Comparison of ENCODE assay signal across 8 cellular contexts in genomic region chr4:103098746-103099421, GRCh38. TPM values are rescaled to one million over a fixed set of nuclear protein-coding genes. Genes with fewer than 3 reads are reported as not detected.
DNase-seq lines count a peak whose midpoint lies in the region; ATAC-seq, FAIRE-seq and TF ChIP-seq lines count a peak whose summit lies in the region.

No MANE protein-coding gene starts in this region.

- no peak for DNase-seq in CD8-positive, alpha-beta T cell
- peak; percentile 14 for DNase-seq in foreskin melanocyte
- DNase-seq in pancreas = no peak
- DNase-seq in body of pancreas = no peak
- no peak for DNase-seq in NCI-H526 (lab: John Stamatoyannopoulos, UW)
- DNase-seq in HK-2 (ENCODE audit: unreplicated experiment) = no peak
- no peak for DNase-seq in COLO829 (ENCODE audit: low spot score)

- peak overlapping the region; percentile 19 for H2AFZ ChIP-seq in SU-DHL-6 (ENCODE audit: low read depth, low read length, severe bottlenecking)

- H3K9me3 ChIP-seq in CD8-positive, alpha-beta T cell (ENCODE audit: low read length) = no peaks in the 10 kb centered on the region
- no peaks in the 10 kb centered on the region for H3K9me3 ChIP-seq in SU-DHL-6 (ENCODE audit: insufficient read depth, low read length)
- H3K9me3 ChIP-seq in pancreas = no peaks in the 10 kb centered on the region
- no peaks in the 10 kb centered on the region for H3K9me3 ChIP-seq in body of pancreas

- H3K9me2 ChIP-seq in SU-DHL-6 (replicated peaks; ENCODE audit: insufficient read depth, low read length) = no peaks in the 10 kb centered on the region

- no peaks in the 10 kb centered on the region for H3K9me3 Mint-ChIP-seq in CD8-positive, alpha-beta T cell

- CTCF ChIA-PET in CD8-positive, alpha-beta T cell (lab: Charles Lee) = interaction anchor here (1.2 to 4.4 kb wide), 15 partner anchors 8 to 475 kb away, joined by 3 to 31 read pairs (median 6); partner anchors contain the start of gene SLC9B1

- H3K4me1 Mint-ChIP-seq in CD8-positive, alpha-beta T cell (ENCODE audit: low read depth) = peaks cover 42% of the 10 kb centered on the region

- 17 to 19% methylated on average over 4 of the region's 4 CpGs for WGBS in pancreas, 2 donors
- WGBS in body of pancreas, 2 donors = 13 to 22% methylated on average over 4 of the region's 4 CpGs

- H3K9ac ChIP-seq in SU-DHL-6 (ENCODE audit: low read length) = peak overlapping the region; percentile 58

- H3K4me2 ChIP-seq in SU-DHL-6 (ENCODE audit: low read depth, low read length, poor library complexity, severe bottlenecking) = peak overlapping the region; percentile 64

- FAIRE-seq in pancreas (lab: Jason Lieb, UNC) = no peak

- H3K36me3 ChIP-seq in CD8-positive, alpha-beta T cell (ENCODE audit: insufficient read depth, low read length) = no peaks in the 10 kb centered on the region
- no peaks in the 10 kb centered on the region for H3K36me3 ChIP-seq in SU-DHL-6 (ENCODE audit: low read length)
- H3K36me3 ChIP-seq in pancreas = no peaks in the 10 kb centered on the region
- no peaks in the 10 kb centered on the region for H3K36me3 ChIP-seq in body of pancreas (replicated peaks in 1 of 2; ENCODE audit: insufficient read depth in 1 of 2, low read depth in 2 of 2)

- TF ChIP-seq POLR2A in body of pancreas (IDR thresholded peaks at IDR 0.05) = no peak

- intact Hi-C loops in CD8-positive, alpha-beta T cell (cut with DNase I, micrococcal nuclease) = loop anchor here (2.0 to 10.0 kb wide), 14 partner anchors 22 to 1752 kb away; partner anchors contain the start of genes CENPE (in 1 of the 2), CISD2 (in 1 of the 2), PPP3CA (in 1 of the 2) and SLC39A8 (in 1 of the 2)
- intact Hi-C loops in pancreas (cut with DNase I) (no loop called here), body of pancreas (cut with DNase I) (loop anchor here (10.0 kb wide), 1 partner anchor 484 kb away; no protein-coding TSS in a partner anchor)

- no peak for TF ChIP-seq CTCF in CD8-positive, alpha-beta T cell (IDR thresholded peaks at IDR 0.05)
- no peak for TF ChIP-seq CTCF in SU-DHL-6 (IDR thresholded peaks at IDR 0.05; ENCODE audit: insufficient read depth, low read length, poor library complexity, severe bottlenecking)
- TF ChIP-seq CTCF in pancreas (IDR thresholded peaks at IDR 0.05) = no peak
- TF ChIP-seq CTCF in body of pancreas (IDR thresholded peaks at IDR 0.05) = no peak

- H3K79me2 ChIP-seq in SU-DHL-6 (ENCODE audit: insufficient read depth, low read length) = no peaks in the 10 kb centered on the region

- peak overlapping the region; percentile 85 for H3K4me3 Mint-ChIP-seq in CD8-positive, alpha-beta T cell

- H3K27me3 ChIP-seq in CD8-positive, alpha-beta T cell (ENCODE audit: insufficient read depth, low read length) = no peaks in the 10 kb centered on the region
- no peaks in the 10 kb centered on the region for H3K27me3 ChIP-seq in SU-DHL-6 (ENCODE audit: low read length)
- H3K27me3 ChIP-seq in pancreas = no peaks in the 10 kb centered on the region
- H3K27me3 ChIP-seq in body of pancreas = no peaks in the 10 kb centered on the region

- H3K4me3 ChIP-seq in CD8-positive, alpha-beta T cell (ENCODE audit: low read depth, low read length) = peak overlapping the region; percentile 60
- H3K4me3 ChIP-seq in SU-DHL-6 (ENCODE audit: insufficient read depth, low read length, poor library complexity, severe bottlenecking) (peak overlapping the region; percentile 53), pancreas (peak overlapping the region in 3 of 4 donors; percentile 23 to 44 (median 42)), body of pancreas (peak overlapping the region in 1 of 2 donors; percentile 10)

- peaks cover 19% of the 10 kb centered on the region for H3K36me3 Mint-ChIP-seq in CD8-positive, alpha-beta T cell

- H3K27ac ChIP-seq in CD8-positive, alpha-beta T cell (ENCODE audit: low read depth, low read length) = peak overlapping the region; percentile 37
- H3K27ac ChIP-seq in SU-DHL-6 (ENCODE audit: low read depth, low read length) (no peak overlapping the region), pancreas (peak overlapping the region in 3 of 4 donors; percentile 11 to 62 (median 51)), body of pancreas (peak overlapping the region in 2 of 4 donors; percentile 22 to 57)

- no peaks in the 10 kb centered on the region for H3K27me3 Mint-ChIP-seq in CD8-positive, alpha-beta T cell (ENCODE audit: low read depth)

- ATAC-seq in CD8-positive, alpha-beta T cell = no peak
- peak in 2 of 4 donors; percentile 28 to 33 for ATAC-seq in pancreas
- ATAC-seq in body of pancreas = no peak

- peaks cover 15% of the 10 kb centered on the region for H3K4me1 ChIP-seq in CD8-positive, alpha-beta T cell (ENCODE audit: insufficient read depth, low read length)
- peaks cover 5 to 19% (median 7%) of the 10 kb centered on the region in 3 donors for H3K4me1 ChIP-seq in pancreas
- peaks cover 35% of the 10 kb centered on the region for H3K4me1 ChIP-seq in body of pancreas

- POLR2A ChIA-PET in CD8-positive, alpha-beta T cell (lab: Charles Lee) = interaction anchor here (1.0 to 1.9 kb wide), 5 partner anchors 19 to 272 kb away, joined by 4 to 6 read pairs (median 4); partner anchors contain the start of genes CISD2 and UBE2D3

- H4K20me1 ChIP-seq in SU-DHL-6 (ENCODE audit: low read depth, low read length) = no peaks in the 10 kb centered on the region

- peak overlapping the region; percentile 92 for H3K27ac Mint-ChIP-seq in CD8-positive, alpha-beta T cell

- H3F3A ChIP-seq in SU-DHL-6 (ENCODE audit: insufficient read depth) = no peaks in the 10 kb centered on the region; the same call in 1 of the 2 replicates

RNA-seq across cellular contexts. Expression of gene BDH2, which starts 0.8 kb away (rescaled TPM):
- total RNA-seq in CD8-positive, alpha-beta T cell = 10 to 100 TPM; 16.4 to 19.9 TPM
- total RNA-seq in pancreas (10 to 100 TPM in 4 of 6 donors, 1 to 10 TPM in 2; 8.6 to 24.1 (median 14.8) TPM), body of pancreas (10 to 100 TPM; 25.4 to 40.2 TPM)
- polyA plus RNA-seq in pancreas = 10 to 100 TPM; 24.9 to 46.8 TPM

RNA-seq across cellular contexts. Expression of gene SLC9B2, which starts 22.3 kb away (rescaled TPM):
- 10 to 100 TPM; 24.7 to 27.6 TPM for total RNA-seq in CD8-positive, alpha-beta T cell
- total RNA-seq in pancreas (1 to 10 TPM; 1.2 to 4.2 (median 2.7) TPM), body of pancreas (10 to 100 TPM; 10.1 to 14.8 TPM)
- 1 to 10 TPM; 2.1 to 5.2 TPM for polyA plus RNA-seq in pancreas

Comparison
In these comparisons a context has a peak if more than half of its experiments do, and no peak if none do; other contexts are left out.
1. intact Hi-C loops: an anchor here in CD8-positive, alpha-beta T cell (2.0 to 10.0 kb wide) and body of pancreas (10.0 kb wide); none called in pancreas.